In the genomic region with DNA sequence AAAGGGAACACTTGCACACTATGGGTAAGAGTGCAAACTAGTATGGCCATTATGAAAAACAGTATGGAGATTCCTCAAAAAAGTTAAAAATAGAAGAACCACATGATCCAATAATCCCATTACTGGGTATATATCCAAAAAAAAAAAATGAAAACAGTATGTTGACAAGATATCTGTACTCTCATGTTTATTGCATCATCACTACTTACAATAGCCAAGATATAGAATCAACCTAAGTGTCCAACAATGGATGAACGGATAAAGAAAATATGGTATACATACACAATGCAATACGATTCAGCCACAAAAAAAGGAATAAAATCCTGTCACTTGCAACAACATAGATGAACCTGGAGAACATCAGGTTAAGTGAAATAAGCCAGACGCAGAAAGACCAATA, we compare ENCODE assay signal across 33 cellular contexts.
"Had no signal": no experiment of that assay in that cellular context is flagged by ENCODE, and none has a peak within 500 bp of the region (broad histone marks: within the 10 kb centered on the region; RNA-seq: fewer than 3 reads in every experiment).

No MANE protein-coding gene starts in this region.

- H3K4me3 ChIP-seq: adrenal gland, ascending aorta, body of pancreas, breast epithelium, cardiac muscle cell had no signal

- DNase-seq: activated effector memory CD4-positive, alpha-beta T cell treated with anti-CD3 and anti-CD28 coated beads, Interleukin-2, amount 50 U/mL, for 16 hours; activated effector memory CD4-positive, alpha-beta T cell treated with Interleukin-2 at 50 U/mL for 16 hours; activated gamma-delta T cell; activated gamma-delta T cell treated with Interleukin-2 at 50 U/mL for 16 hours; activated naive CD4-positive, alpha-beta T cell; activated naive CD4-positive, alpha-beta T cell treated with anti-CD3 and anti-CD28 coated beads for 36 hours; activated naive CD4-positive, alpha-beta T cell treated with anti-CD3 and anti-CD28 coated beads, Interleukin-2, amount 10 ng/mL, durations not matched to agents 7 days and 5 days; activated naive CD4-positive, alpha-beta T cell treated with anti-CD3 and anti-CD28 coated beads, Interleukin-2, amount 50 U/mL, for 16 hours; activated naive CD4-positive, alpha-beta T cell treated with Interleukin-2 at 50 U/mL for 16 hours; activated naive CD8-positive, alpha-beta T cell treated with anti-CD3 and anti-CD28 coated beads for 36 hours; activated naive CD8-positive, alpha-beta T cell treated with anti-CD3 and anti-CD28 coated beads, Interleukin-2, amount 10 ng/mL, durations not matched to agents 7 days and 5 days; activated naive CD8-positive, alpha-beta T cell treated with anti-CD3 and anti-CD28 coated beads, Interleukin-2, amount 50 U/mL, for 24 hours; activated T-cell treated with anti-CD3 and anti-CD28 coated beads, Interleukin-2, amount 50 U/mL, for 24 hours; activated T-cell treated with anti-CD3 and anti-CD28 coated beads, Interleukin-2, amount 50 U/mL, for 4 hours; activated T-cell treated with anti-CD3 and anti-CD28 coated beads, Interleukin-2, amount 50 U/mL, for 48 hours; activated T-cell treated with anti-CD3 and anti-CD28 coated beads, Interleukin-2, amount 50 U/mL, for 72 hours; adrenal gland; amniotic stem cell; amygdala; anterior cingulate cortex; aorta; body of pancreas; brain microvascular endothelial cell; caudate nucleus; central memory CD4-positive, alpha-beta T cell; cerebellar nuclear complex had no signal

- FAIRE-seq: astrocyte, bronchial epithelial cell had no signal

- H3K36me3 ChIP-seq: adrenal gland, ascending aorta, brain microvascular endothelial cell, breast epithelium, cardiac muscle cell had no signal

- H3K27ac ChIP-seq: adrenal gland, ascending aorta, body of pancreas, brain microvascular endothelial cell, breast epithelium, cardiac muscle cell had no signal

- H3K4me1 ChIP-seq: adrenal gland, ascending aorta, body of pancreas, breast epithelium had no signal

- H3K27me3 ChIP-seq: ascending aorta, body of pancreas, brain microvascular endothelial cell, breast epithelium, cardiac muscle cell had no signal

- ATAC-seq: activated naive CD4-positive, alpha-beta T cell treated with anti-CD3 and anti-CD28 coated beads, Interleukin-2, amount 50 U/mL, for 72 hours; activated naive CD8-positive, alpha-beta T cell treated with anti-CD3 and anti-CD28 coated beads, Interleukin-2, amount 50 U/mL, for 24 hours; activated T-cell treated with anti-CD3 and anti-CD28 coated beads, Interleukin-2, amount 50 U/mL, for 4 hours; activated T-cell treated with anti-CD3 and anti-CD28 coated beads, Interleukin-2, amount 50 U/mL, for 72 hours; activated T-helper 17 cell treated with anti-CD3 and anti-CD28 coated beads, Interleukin-2, amount 50 U/mL, for 72 hours; body of pancreas had no signal
